8 cellular contexts compared by ENCODE assay signal in the genomic region with DNA sequence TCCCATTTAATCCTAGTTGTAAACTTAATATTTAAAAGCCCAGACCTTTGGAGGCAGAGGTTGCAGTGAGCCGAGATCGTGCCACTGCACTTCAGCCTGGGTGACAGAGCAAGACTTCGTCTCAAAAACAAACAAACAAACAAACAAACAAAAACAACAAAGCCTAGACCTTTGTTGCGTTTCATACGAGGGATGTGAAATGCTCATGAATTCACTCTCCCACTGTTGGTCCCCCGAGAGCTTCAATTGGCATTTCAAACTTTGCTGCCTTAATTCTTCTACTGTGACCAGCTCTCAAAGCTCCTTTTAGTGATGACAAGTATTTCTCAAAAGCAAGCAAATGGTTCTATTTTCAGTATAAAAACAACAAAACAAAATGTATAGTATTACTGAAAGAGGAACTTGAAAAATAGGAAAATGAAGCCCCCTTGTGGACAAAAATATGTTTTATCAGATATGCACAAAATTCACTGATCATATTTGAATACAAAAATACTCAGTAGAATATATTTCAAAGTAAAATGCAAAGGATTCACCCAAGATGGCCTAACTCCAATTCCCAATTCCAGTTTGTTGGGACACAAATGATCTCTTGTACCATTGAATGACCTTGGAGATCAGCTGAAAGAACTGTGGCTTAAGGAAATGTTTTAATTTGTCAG.
DNase-seq lines count a peak whose midpoint lies in the region; ATAC-seq and TF ChIP-seq lines count a peak whose summit lies in the region.

No MANE protein-coding gene starts in this region.

- TF ChIP-seq CTCF in GM23338 (conservative IDR thresholded peaks at IDR 0.05; ENCODE audit: low read depth in 2 of 2) (peak in 1 of 2 experiments; percentile 78; a peak in 3 of 4 replicates), RWPE1 (conservative IDR thresholded peaks at IDR 0.05; ENCODE audit: low read depth) (peak; percentile 79)

- no peaks in the 10 kb centered on the region for H3K79me2 ChIP-seq in GM23338 (replicated peaks; ENCODE audit: insufficient read depth)

- no peak overlapping the region for H3K4me3 ChIP-seq in GM23338

- no peaks in the 10 kb centered on the region for H3K4me1 ChIP-seq in GM23338 (ENCODE audit: insufficient read depth)

- CTCF ChIA-PET in RWPE1 (lab: Yijun Ruan, JAX), result interaction anchor here (0.6 to 3.6 kb wide), 21 partner anchors 12 to 332 kb away, joined by 3 to 48 read pairs (median 4); a partner anchor contains a TSS

- H3F3A ChIP-seq in GM23338 (replicated peaks; ENCODE audit: low read depth), result no peaks in the 10 kb centered on the region

- H3K9me3 Mint-ChIP-seq in GM23338, result no peaks in the 10 kb centered on the region
- H3K9me3 Mint-ChIP-seq in naive thymus-derived CD8-positive, alpha-beta T cell, result no peaks in the 10 kb centered on the region

- peaks cover 4% of the 10 kb centered on the region; the same call in 2 of the 3 replicates for H3K4me1 Mint-ChIP-seq in GM23338
- peaks cover 4 to 11% (median 5%) of the 10 kb centered on the region in 4 donors for H3K4me1 Mint-ChIP-seq in naive thymus-derived CD8-positive, alpha-beta T cell

- H3K36me3 Mint-ChIP-seq in GM23338 (ENCODE audit: low read depth), result no peaks in the 10 kb centered on the region
- no peaks in the 10 kb centered on the region for H3K36me3 Mint-ChIP-seq in naive thymus-derived CD8-positive, alpha-beta T cell

- no peaks in the 10 kb centered on the region for H4K20me1 ChIP-seq in GM23338 (replicated peaks; ENCODE audit: insufficient read depth)

- H3K9me2 ChIP-seq in GM23338 (ENCODE audit: insufficient read depth), result no peaks in the 10 kb centered on the region

- H3K27ac ChIP-seq in GM23338 (ENCODE audit: low read depth), result no peak overlapping the region
- no peak overlapping the region for H3K27ac ChIP-seq in RWPE1

- POLR2A ChIA-PET in RWPE1 (lab: Yijun Ruan, JAX; ENCODE audit: low non-redundant PET), result no interaction called here
- POLR2A ChIA-PET in naive thymus-derived CD8-positive, alpha-beta T cell (lab: Charles Lee), result interaction anchor here (0.7 to 3.2 kb wide), 4 partner anchors 199 to 349 kb away, joined by 3 to 50 read pairs (median 7); a partner anchor contains a TSS

- H3K36me3 ChIP-seq in GM23338 (ENCODE audit: insufficient read depth), result no peaks in the 10 kb centered on the region

- no peak overlapping the region for H3K27ac Mint-ChIP-seq in GM23338
- peak overlapping the region in 7 of 10 donors; percentile 9 to 65 (median 36) for H3K27ac Mint-ChIP-seq in naive thymus-derived CD8-positive, alpha-beta T cell

- H3K27me3 Mint-ChIP-seq in GM23338 (ENCODE audit: insufficient read depth, low read depth, poor library complexity), result no peaks in the 10 kb centered on the region
- H3K27me3 Mint-ChIP-seq in naive thymus-derived CD8-positive, alpha-beta T cell, result peaks cover 0 to 10% (median 6%) of the 10 kb centered on the region in 5 donors

- DNase-seq in Ammon's horn (ENCODE audit: low spot score) (peak; percentile 13), GM23338 (ENCODE audit: low spot score) (peak; percentile 59), RWPE1 (ENCODE audit: low spot score) (no peak), epidermal melanocyte (ENCODE audit: insufficient read length, low spot score) (peak; percentile 42), GOT3 (lab: John Stamatoyannopoulos, UW) (no peak), NCI-H187 treated with DMSO at 0.1 percent for 48 hours (lab: John Stamatoyannopoulos, UW) (no peak)
- peak in 3 of 10 donors; percentile 60 to 68 (median 64) for DNase-seq in naive thymus-derived CD8-positive, alpha-beta T cell
- DNase-seq in activated CD4-positive, alpha-beta T cell treated with anti-CD3 and anti-CD28 coated beads for 48 hours, result no peak

- H3K4me2 ChIP-seq in GM23338, result no peak overlapping the region

- H2AFZ ChIP-seq in GM23338, result peak overlapping the region; percentile 18

- no peak overlapping the region for H3K4me3 Mint-ChIP-seq in GM23338
- H3K4me3 Mint-ChIP-seq in naive thymus-derived CD8-positive, alpha-beta T cell, result peak overlapping the region in 6 of 10 donors; percentile 30 to 75 (median 60)

- ATAC-seq in GM23338, result no peak
- peak; percentile 36 to 68 for ATAC-seq in naive thymus-derived CD8-positive, alpha-beta T cell

- no peaks in the 10 kb centered on the region for H3K27me3 ChIP-seq in GM23338 (ENCODE audit: insufficient read depth)

TF ChIP-seq in GM23338, 12 proteins besides CTCF, POLR2A, EP300 and RAD21:
- TF ChIP-seq EZH2 (IDR thresholded peaks at IDR 0.05; ENCODE audit: low read depth, unreplicated experiment) (no peak), EZH2phosphoT487 (IDR thresholded peaks at IDR 0.05; ENCODE audit: unreplicated experiment) (no peak), CREB1 (CRISPR knock-in tag; IDR thresholded peaks at IDR 0.05; ENCODE audit: low read depth) (no peak), NANOG (IDR thresholded peaks at IDR 0.05; ENCODE audit: borderline replicate concordance) (no peak), JUNB (IDR thresholded peaks at IDR 0.05; ENCODE audit: unreplicated experiment) (no peak), ZNF331 (CRISPR knock-in tag; IDR thresholded peaks at IDR 0.05; ENCODE audit: low read depth) (no peak)

Comparison
In these comparisons a context has a peak if more than half of its experiments do, and no peak if none do; other contexts are left out.
1. DNase-seq: peak in Ammon's horn (single experiment), GM23338 (single experiment) and epidermal melanocyte (single experiment); none in RWPE1 (single experiment), GOT3 (single experiment), activated CD4-positive, alpha-beta T cell treated with anti-CD3 and anti-CD28 coated beads for 48 hours (single experiment) and NCI-H187 treated with DMSO at 0.1 percent for 48 hours (single experiment).